17 cellular contexts compared by ENCODE assay signal in genomic region chr3:189013224-189013888, GRCh38.
"Had no signal": no experiment of that assay in that cellular context is flagged by ENCODE, and none has a peak within 500 bp of the region (broad histone marks: within the 10 kb centered on the region; RNA-seq: fewer than 3 reads in every experiment).

No MANE protein-coding gene starts in this region.

- H3K4me3 Mint-ChIP-seq: endodermal cell; stimulated activated memory B cell treated with anti-CD40 and anti-IgM and Interleukin-4, amounts not matched to agents 10 μg/mL and 1 μg/mL and 100 μg/mL, for 72 hours; type B pancreatic cell; WTC11 had no signal

- ATAC-seq: gastrocnemius medialis; left lung; naive thymus-derived CD4-positive, alpha-beta T cell; sciatic nerve; stimulated activated memory B cell treated with anti-CD40 and anti-IgM and Interleukin-4, amounts not matched to agents 10 μg/mL and 1 μg/mL and 100 μg/mL, for 72 hours; WTC11 had no signal

- H3K27ac Mint-ChIP-seq: endodermal cell; stimulated activated memory B cell treated with anti-CD40 and anti-IgM and Interleukin-4, amounts not matched to agents 10 μg/mL and 1 μg/mL and 100 μg/mL, for 72 hours; type B pancreatic cell; WTC11 had no signal

- H3K4me1 Mint-ChIP-seq: endodermal cell; stimulated activated memory B cell treated with anti-CD40 and anti-IgM and Interleukin-4, amounts not matched to agents 10 μg/mL and 1 μg/mL and 100 μg/mL, for 72 hours; WTC11 had no signal

- H3K36me3 Mint-ChIP-seq: type B pancreatic cell had no signal

- DNase-seq: activated gamma-delta T cell treated with Interleukin-2 at 50 U/mL for 16 hours; cerebellar nuclear complex; cortex of kidney; endodermal cell; esophagus squamous epithelium; gastrocnemius medialis; hippocampal formation; kidney glomerular epithelial cell; left lung; naive thymus-derived CD4-positive, alpha-beta T cell; small intestine; stimulated activated CD4-positive, alpha-beta T cell treated with anti-CD3 and anti-CD28 coated beads, Interleukin-2, amount 100 ng/mL, for 24 hours; T1000 had no signal
